In genomic region chr6:129748901-129749748, GRCh38 we compare ENCODE assay signal across 1 cellular context.
TF ChIP-seq lines count a peak whose summit lies in the region.

No MANE protein-coding gene starts in this region.

TF ChIP-seq in HepG2, 621 proteins besides CTCF, POLR2A, EP300 and RAD21:
- TF ChIP-seq MZF1 (CRISPR knock-in tag; IDR thresholded peaks at IDR 0.05; ENCODE audit: borderline replicate concordance) (no peak), ZNF598 (CRISPR knock-in tag; IDR thresholded peaks at IDR 0.05; ENCODE audit: borderline replicate concordance) (no peak), CEBPG (CRISPR knock-in tag; IDR thresholded peaks at IDR 0.05) (peak; percentile 69; the same call in 1 of the 2 replicates), SKI (IDR thresholded peaks at IDR 0.05; ENCODE audit: partially characterized antibody) (peak; percentile 20), ZNF766 (CRISPR knock-in tag; IDR thresholded peaks at IDR 0.05; ENCODE audit: borderline replicate concordance) (no peak), ZKSCAN1 (IDR thresholded peaks at IDR 0.05; ENCODE audit: low read length) (no peak), ZMYM4 (CRISPR knock-in tag; IDR thresholded peaks at IDR 0.05) (no peak), CEBPB (IDR thresholded peaks at IDR 0.05; ENCODE audit: borderline replicate concordance, low read depth, low read length) (peak; percentile 55; the same call in 1 of the 2 replicates), KAT8 (CRISPR knock-in tag; IDR thresholded peaks at IDR 0.05) (no peak), ZNF552 (CRISPR knock-in tag; IDR thresholded peaks at IDR 0.05; ENCODE audit: borderline replicate concordance) (peak; percentile 94), ZNF747 (CRISPR knock-in tag; IDR thresholded peaks at IDR 0.05; ENCODE audit: borderline replicate concordance) (0 out of 2 replicates have a peak, but pooled peaks have one; percentile 40), SOX6 (IDR thresholded peaks at IDR 0.05) (no peak), SOX6 (CRISPR knock-in tag; IDR thresholded peaks at IDR 0.05) (peak; percentile 43; the same call in 1 of the 2 replicates), REXO4 (CRISPR knock-in tag; IDR thresholded peaks at IDR 0.05; ENCODE audit: borderline replicate concordance) (no peak), SOX13 (IDR thresholded peaks at IDR 0.05) (no peak), SOX13 (CRISPR knock-in tag; conservative IDR thresholded peaks at IDR 0.05 in 1 of 2, IDR thresholded peaks at IDR 0.05 in 1 of 2) (peak in 1 of 2 experiments; percentile 46; a peak in 1 of 4 replicates), ZNF644 (CRISPR knock-in tag; IDR thresholded peaks at IDR 0.05; ENCODE audit: low read depth) (0 out of 2 replicates have a peak, but pooled peaks have one; percentile 25), ZBTB1 (CRISPR knock-in tag; IDR thresholded peaks at IDR 0.05; ENCODE audit: borderline replicate concordance) (no peak), KAT7 (CRISPR knock-in tag; IDR thresholded peaks at IDR 0.05; ENCODE audit: borderline replicate concordance) (no peak), CCDC6 (CRISPR knock-in tag; IDR thresholded peaks at IDR 0.05) (0 out of 2 replicates have a peak, but pooled peaks have one; percentile 40), FOSL2 (CRISPR knock-in tag; IDR thresholded peaks at IDR 0.05) (0 out of 2 replicates have a peak, but pooled peaks have one; percentile 22), HOXA7 (CRISPR knock-in tag; IDR thresholded peaks at IDR 0.05) (no peak), CREB1 (IDR thresholded peaks at IDR 0.05) (no peak), CREB1 (CRISPR knock-in tag; IDR thresholded peaks at IDR 0.05) (no peak), HNF4A (CRISPR knock-in tag; IDR thresholded peaks at IDR 0.05) (peak; percentile 43), NR2F1 (CRISPR knock-in tag; IDR thresholded peaks at IDR 0.05) (peak in 1 of 2 experiments; percentile 23; a peak in 1 of 4 replicates), NR2C2 (CRISPR knock-in tag; IDR thresholded peaks at IDR 0.05; ENCODE audit: borderline replicate concordance) (peak; percentile 70; the same call in 1 of the 2 replicates), LCORL (IDR thresholded peaks at IDR 0.05) (no peak), LCORL (CRISPR knock-in tag; IDR thresholded peaks at IDR 0.05) (0 out of 2 replicates have a peak, but pooled peaks have one; percentile 37)
- TF ChIP-seq, protein P1, sequence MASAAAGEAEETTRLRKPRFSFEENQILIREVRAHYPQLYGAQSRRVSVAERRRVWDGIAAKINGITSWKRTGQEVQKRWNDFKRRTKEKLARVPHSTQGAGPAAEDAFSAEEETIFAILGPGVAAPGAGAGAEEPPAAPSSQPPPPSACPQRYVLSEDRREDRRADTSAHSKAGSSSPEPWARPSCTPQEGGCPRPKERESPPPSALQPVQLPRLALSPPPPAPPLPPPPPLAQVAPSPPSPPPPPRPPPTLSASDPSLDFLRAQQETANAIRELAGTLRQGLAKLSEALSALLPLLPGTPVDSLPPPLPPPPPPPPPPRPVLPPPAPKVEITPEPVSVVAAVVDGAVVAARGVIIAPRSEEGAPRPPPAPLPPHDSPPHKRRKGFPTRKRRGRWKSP (CRISPR knock-in tag; IDR thresholded peaks at IDR 0.05), result no peak
